ENCODE assay signal across 8 cellular contexts in the genomic region with DNA sequence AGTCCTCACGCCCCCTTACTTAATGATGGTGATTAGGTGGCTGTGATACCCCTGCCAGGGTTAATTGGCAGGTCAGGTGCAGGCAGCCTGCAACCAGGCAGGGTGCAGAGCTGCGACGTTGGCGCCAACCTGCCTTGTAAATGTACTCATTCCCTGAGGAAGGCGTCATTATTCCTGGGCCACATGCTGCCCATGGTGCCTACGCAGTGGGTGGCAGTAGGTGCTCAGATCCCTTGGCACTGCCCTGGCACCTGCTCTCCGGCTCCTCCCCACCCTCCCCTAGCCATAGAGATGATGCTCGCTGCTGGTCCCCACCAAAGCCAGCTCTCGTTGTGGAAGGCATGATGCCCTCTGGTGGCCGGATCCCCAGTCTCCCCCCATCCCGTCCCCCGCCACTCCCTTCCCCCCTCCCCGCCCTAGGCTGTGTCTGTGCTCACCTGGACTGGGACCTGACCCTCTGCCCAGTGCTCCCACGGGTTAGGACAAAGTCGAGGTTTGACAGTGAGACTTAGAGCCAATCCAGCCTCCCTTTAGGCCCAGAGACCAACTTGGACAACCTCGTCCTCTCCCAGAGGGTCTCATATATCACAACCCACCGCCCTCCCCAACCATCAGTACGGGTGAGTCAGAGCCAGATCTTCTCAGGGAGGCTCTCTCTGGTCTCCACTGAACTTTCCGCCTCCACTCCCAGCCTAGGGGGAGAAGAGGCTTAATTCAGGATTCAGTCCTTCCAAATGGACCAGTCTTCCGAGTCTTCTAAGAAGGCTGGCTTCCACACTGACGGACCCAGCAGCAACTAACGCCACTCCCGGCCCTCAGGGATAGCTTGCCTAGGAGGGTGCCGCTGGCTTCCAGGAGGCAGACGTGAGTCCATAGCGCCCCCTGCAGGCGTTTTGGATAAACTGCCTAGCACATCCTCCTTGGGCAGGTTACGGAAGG. TPM values are rescaled to one million over a fixed set of nuclear protein-coding genes. Genes with fewer than 3 reads are reported as not detected.
DNase-seq lines count a peak whose midpoint lies in the region; ATAC-seq and TF ChIP-seq lines count a peak whose summit lies in the region.

No MANE protein-coding gene starts in this region.

- no peak overlapping the region for H3K23ac ChIP-seq in neuronal stem cell (ENCODE audit: low read depth, low read length, poor library complexity)

- no peak overlapping the region for H2BK12ac ChIP-seq in neuronal stem cell (ENCODE audit: low read length)

- H2AFZ ChIP-seq in neuronal stem cell (ENCODE audit: low read length), result peak overlapping the region; percentile 83

- H3K79me1 ChIP-seq in neuronal stem cell (ENCODE audit: low read depth, low read length), result no peaks in the 10 kb centered on the region

- H2BK15ac ChIP-seq in neuronal stem cell (ENCODE audit: low read length), result no peak overlapping the region

- no peaks in the 10 kb centered on the region for H3K36me3 ChIP-seq in SJCRH30
- H3K36me3 ChIP-seq in neuronal stem cell (replicated peaks in 1 of 2; ENCODE audit: control insufficient read depth in 2 of 2, insufficient read depth in 2 of 2, low read length in 2 of 2), result peaks cover 10 to 33% of the 10 kb centered on the region in 2 donors
- peaks cover 6 to 26% (median 25%) of the 10 kb centered on the region in 4 donors for H3K36me3 ChIP-seq in stomach

- intact Hi-C loops in stomach (cut with DNase I; ENCODE audit: low total_unique reads), result loop anchor here (5.0 kb wide), 1 partner anchor 75 kb away; no protein-coding TSS in a partner anchor

- peak overlapping the region; percentile 50 for H3K9ac ChIP-seq in neuronal stem cell (ENCODE audit: low read depth, low read length, poor library complexity)

- no peaks in the 10 kb centered on the region for H3K27me3 ChIP-seq in SJCRH30
- no peaks in the 10 kb centered on the region for H3K27me3 ChIP-seq in foreskin keratinocyte
- H3K27me3 ChIP-seq in neuronal stem cell (ENCODE audit: control insufficient read depth in 3 of 3, insufficient read depth in 3 of 3, low read depth in 1 of 3, low read length in 3 of 3), result no peaks in the 10 kb centered on the region
- peaks cover 0 to 5% (median 0%) of the 10 kb centered on the region in 3 donors for H3K27me3 ChIP-seq in stomach

- in situ Hi-C loops in GM13976 (cut with MboI; ENCODE audit: low sequenced_read_pairs, unreplicated experiment), result loop anchor here (5.0 kb wide), 1 partner anchor 75 kb away; no protein-coding TSS in a partner anchor

- DNase-seq in GM13976 (ENCODE audit: low spot score) (peak; percentile 85), MV-4-11 (lab: John Stamatoyannopoulos, UW) (peak; percentile 76), SJCRH30 (peak; percentile 82 to 94), foreskin keratinocyte (peak; percentile 43 to 70), neuronal stem cell (ENCODE audit: low spot score) (peak; percentile 94), stomach (peak; percentile 92)
- DNase-seq in activated gamma-delta T cell treated with anti-CD3 and anti-CD28 coated beads, Interleukin-2, amount 50 U/mL, for 16 hours (ENCODE audit: low read depth), result peak; percentile 78

- peaks cover 8% of the 10 kb centered on the region; the same call in 1 of the 2 replicates for H3K4me1 ChIP-seq in SJCRH30
- peaks cover 5% of the 10 kb centered on the region for H3K4me1 ChIP-seq in foreskin keratinocyte
- peaks cover 16 to 21% of the 10 kb centered on the region in 2 donors for H3K4me1 ChIP-seq in neuronal stem cell (ENCODE audit: control insufficient read depth in 2 of 2, insufficient read depth in 1 of 2, low read depth in 1 of 2, low read length in 2 of 2)
- H3K4me1 ChIP-seq in stomach, result peaks cover 19 to 39% (median 26%) of the 10 kb centered on the region in 4 donors

- ATAC-seq in foreskin keratinocyte (peak; percentile 68), HG03457 (IDR thresholded peaks at IDR 0.05; ENCODE audit: unreplicated experiment) (no peak)

- H2BK5ac ChIP-seq in neuronal stem cell (ENCODE audit: low read length), result peak overlapping the region; percentile 58

- peak overlapping the region; percentile 81 for H3K18ac ChIP-seq in neuronal stem cell (ENCODE audit: low read length)

- H3K9me3 ChIP-seq in SJCRH30 (replicated peaks), result no peaks in the 10 kb centered on the region
- H3K9me3 ChIP-seq in neuronal stem cell (replicated peaks in 1 of 2; ENCODE audit: control insufficient read depth in 2 of 2, insufficient read depth in 1 of 2, low read depth in 1 of 2, low read length in 2 of 2), result no peaks in the 10 kb centered on the region
- H3K9me3 ChIP-seq in stomach, result no peaks in the 10 kb centered on the region

- H3K14ac ChIP-seq in neuronal stem cell (ENCODE audit: low read length), result no peak overlapping the region

- peak overlapping the region; percentile 56 for H3K4me2 ChIP-seq in neuronal stem cell (ENCODE audit: insufficient read depth, low read length, poor library complexity, severe bottlenecking)

- H2BK120ac ChIP-seq in neuronal stem cell (ENCODE audit: low read depth, low read length), result no peak overlapping the region

- H4K91ac ChIP-seq in neuronal stem cell (ENCODE audit: low read depth, low read length, poor library complexity), result no peak overlapping the region

- TF ChIP-seq POLR2A in stomach (IDR thresholded peaks at IDR 0.05), result no peak

- H2AK5ac ChIP-seq in neuronal stem cell (ENCODE audit: low read depth, low read length), result peak overlapping the region; percentile 16

- H3K27ac ChIP-seq in SJCRH30 (no peak overlapping the region), foreskin keratinocyte (no peak overlapping the region), neuronal stem cell (replicated peaks; ENCODE audit: low read length) (peak overlapping the region; percentile 88), stomach (peak overlapping the region; percentile 41 to 74 (median 57))

- H3K4ac ChIP-seq in neuronal stem cell (ENCODE audit: low read length), result no peak overlapping the region

- WGBS in neuronal stem cell (ENCODE audit: extremely low coverage in 2 of 2, insufficient read length in 2 of 2, insufficient replicate concordance in 1 of 2), 2 donors, result no CpG with 5 or more reads among the region's 28 CpGs
- 4 to 8% (median 5%) methylated on average over 24 to 28 of the region's 28 CpGs for WGBS in stomach, 5 donors

- H4K8ac ChIP-seq in neuronal stem cell (ENCODE audit: low read depth, low read length), result no peak overlapping the region

- TF ChIP-seq CTCF in GM13976 (IDR thresholded peaks at IDR 0.05; ENCODE audit: borderline replicate concordance, control extremely low read depth, extremely low read depth, insufficient read depth, missing control alignments) (peak; percentile 91), foreskin keratinocyte (conservative IDR thresholded peaks at IDR 0.05) (peak; percentile 98), stomach (IDR thresholded peaks at IDR 0.05) (peak in 5 of 7 experiments; percentile 68 to 96 (median 82))

- H3K4me3 ChIP-seq in SJCRH30 (peak overlapping the region; percentile 36), neuronal stem cell (ENCODE audit: low read length in 2 of 2) (peak overlapping the region in 1 of 2 donors; percentile 66), stomach (peak overlapping the region in 2 of 4 donors; percentile 7 to 24)

- TF ChIP-seq EP300 in stomach (IDR thresholded peaks at IDR 0.05), result no peak

RNA-seq across cellular contexts. Expression of a gene that starts 5.7 kb away (rescaled TPM):
- total RNA-seq in SJCRH30 (2014; rRNA removed; shearing (Covaris generic)), result 84.2 and 90.9 TPM in 2 replicates
- total RNA-seq in foreskin keratinocyte (176 and 184 TPM in 2 replicates), stomach (100 to 1,000 TPM in 3 of 5 donors, 10 to 100 TPM in 2; 60.8 to 238 (median 133) TPM)
- polyA plus RNA-seq in foreskin keratinocyte (274 and 294 TPM in 2 replicates), stomach (100 to 1,000 TPM; 183 to 399 (median 242) TPM)
- 210 TPM for polyA plus RNA-seq in neuronal stem cell (2013, experiment 1 of 2)
- polyA plus RNA-seq in neuronal stem cell (2013, experiment 2 of 2), result 197 TPM

RNA-seq across cellular contexts. Expression of a gene that starts 6.2 kb away (rescaled TPM):
- total RNA-seq in SJCRH30 (2014; rRNA removed; shearing (Covaris generic)), result 0.79 and 1.0 TPM in 2 replicates
- total RNA-seq in foreskin keratinocyte, result 2.7 and 4.4 TPM in 2 replicates
- 3.6 and 3.8 TPM in 2 replicates for polyA plus RNA-seq in foreskin keratinocyte
- polyA plus RNA-seq in neuronal stem cell (2013, experiment 1 of 2), result 7.5 TPM
- 7.4 TPM for polyA plus RNA-seq in neuronal stem cell (2013, experiment 2 of 2)
- total RNA-seq in stomach, result 10 to 100 TPM in 1 of 5 donors, 1 to 10 TPM in 1, under 1 TPM in 1, not detected in 2; 0.73 to 16.9 (median 5.4) TPM
- under 1 TPM; 0.58 to 0.68 (median 0.61) TPM for polyA plus RNA-seq in stomach

RNA-seq across cellular contexts. Expression of a gene that starts 27.1 kb away (rescaled TPM):
- total RNA-seq in SJCRH30 (2014; rRNA removed; shearing (Covaris generic)), result 16.1 and 16.8 TPM in 2 replicates
- total RNA-seq in foreskin keratinocyte (37.4 and 45.2 TPM in 2 replicates), stomach (10 to 100 TPM in 4 of 5 donors, not detected in 1; 13.3 to 51.3 (median 38.3) TPM)
- polyA plus RNA-seq in foreskin keratinocyte (84.4 and 94.5 TPM in 2 replicates), stomach (100 to 1,000 TPM; 192 to 301 (median 220) TPM)
- 309 TPM for polyA plus RNA-seq in neuronal stem cell (2013, experiment 1 of 2)
- polyA plus RNA-seq in neuronal stem cell (2013, experiment 2 of 2), result 297 TPM

RNA-seq across cellular contexts. Expression of a gene that starts 31.8 kb away (rescaled TPM):
- 12.9 and 14.8 TPM in 2 replicates for total RNA-seq in SJCRH30 (2014; rRNA removed; shearing (Covaris generic))
- total RNA-seq in foreskin keratinocyte (63.0 and 65.0 TPM in 2 replicates), stomach (100 to 1,000 TPM in 1 of 5 donors, 10 to 100 TPM in 3, 1 to 10 TPM in 1; 4.5 to 114 (median 22.5) TPM)
- polyA plus RNA-seq in foreskin keratinocyte (78.9 and 81.8 TPM in 2 replicates), stomach (10 to 100 TPM; 39.7 to 48.3 (median 40.2) TPM)
- polyA plus RNA-seq in neuronal stem cell (2013, experiment 1 of 2), result 37.1 TPM
- polyA plus RNA-seq in neuronal stem cell (2013, experiment 2 of 2), result 36.6 TPM

RNA-seq across cellular contexts. Expression of a gene that starts 39.8 kb away (rescaled TPM):
- total RNA-seq in SJCRH30 (2014; rRNA removed; shearing (Covaris generic)), result 1.8 and 2.2 TPM in 2 replicates
- total RNA-seq in foreskin keratinocyte (27.3 and 48.2 TPM in 2 replicates), stomach (10 to 100 TPM; 12.2 to 75.3 (median 36.0) TPM)
- polyA plus RNA-seq in foreskin keratinocyte (25.7 and 41.9 TPM in 2 replicates), stomach (10 to 100 TPM; 31.3 to 65.8 (median 47.7) TPM)
- 3.6 TPM for polyA plus RNA-seq in neuronal stem cell (2013, experiment 1 of 2)
- 4.3 TPM for polyA plus RNA-seq in neuronal stem cell (2013, experiment 2 of 2)

Comparison
In these comparisons a context has a peak if more than half of its experiments do, and no peak if none do; other contexts are left out.
1. H3K27ac ChIP-seq: peak in neuronal stem cell (single experiment) and stomach (5 of 5); none in SJCRH30 (single experiment) and foreskin keratinocyte (single experiment).
2. Peak in every context shown above with its lines, with median percentiles within 50 percentile points of each other: DNase-seq and CTCF ChIP-seq.